Comparison of ENCODE assay signal across 35 cellular contexts in the genomic region with DNA sequence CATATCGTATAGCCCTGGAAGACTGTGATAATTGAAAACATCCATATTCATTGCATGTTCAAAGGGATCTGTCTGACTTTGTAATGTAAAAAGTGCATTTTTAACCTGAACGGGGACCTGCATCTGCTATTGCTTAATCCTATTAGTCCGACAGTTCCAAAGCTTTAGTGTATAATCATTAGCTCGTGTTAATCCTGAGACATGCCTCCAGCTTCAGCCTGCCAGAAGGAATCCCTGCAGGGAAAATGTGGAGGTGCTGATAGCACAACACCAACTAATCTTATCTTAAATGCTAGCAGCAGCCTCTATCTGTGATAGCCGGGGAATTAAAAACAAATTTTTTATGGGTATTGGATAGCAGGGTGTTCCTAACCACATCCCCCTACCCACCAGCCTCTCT.
A peak's percentile ranks its signal among the peaks of the same experiment; 100 is the strongest.
DNase-seq lines count a peak whose midpoint lies in the region; ATAC-seq, FAIRE-seq and TF ChIP-seq lines count a peak whose summit lies in the region.
"Had no signal": no experiment of that assay in that cellular context is flagged by ENCODE, and none has a peak within 500 bp of the region (broad histone marks: within the 10 kb centered on the region; RNA-seq: fewer than 3 reads in every experiment).

No MANE protein-coding gene starts in this region.

- H3K4me1 ChIP-seq in HAP-1, result peaks cover 2% of the 10 kb centered on the region
- H3K4me1 ChIP-seq in astrocyte (ENCODE audit: insufficient read depth, low read length), result peaks cover 7% of the 10 kb centered on the region
- H3K4me1 ChIP-seq in hepatocyte (ENCODE audit: insufficient read depth), result peaks cover 12% of the 10 kb centered on the region
- peaks cover 0 to 11% of the 10 kb centered on the region in 2 donors for H3K4me1 ChIP-seq in neuronal stem cell (ENCODE audit: control insufficient read depth in 2 of 2, insufficient read depth in 1 of 2, low read depth in 1 of 2, low read length in 2 of 2)
- H3K4me1 ChIP-seq in breast epithelium, result no peaks in the 10 kb centered on the region

- H3K27me3 Mint-ChIP-seq in astrocyte (ENCODE audit: low read depth, unreplicated experiment), result no peaks in the 10 kb centered on the region
- peaks cover 16% of the 10 kb centered on the region for H3K27me3 Mint-ChIP-seq in activated T-cell treated with anti-CD3 and anti-CD28 coated beads, Interleukin-2, amount 50 U/mL, for 24 hours
- H3K27me3 Mint-ChIP-seq: activated CD4-positive, alpha-beta T cell treated with anti-CD3 and anti-CD28 coated beads, Interleukin-2, amount 10 ng/mL, durations not matched to agents 24 days and 14 days; activated naive CD8-positive, alpha-beta T cell treated with anti-CD3 and anti-CD28 coated beads, Interleukin-2, amount 10 ng/mL, durations not matched to agents 7 days and 5 days; memory B cell; stimulated activated memory B cell treated with anti-CD40 and anti-IgM and Interleukin-4, amounts not matched to agents 10 μg/mL and 1 μg/mL and 100 μg/mL, for 72 hours had no signal

- H3K9me3 ChIP-seq in HAP-1, result no peaks in the 10 kb centered on the region
- no peaks in the 10 kb centered on the region for H3K9me3 ChIP-seq in astrocyte (ENCODE audit: insufficient read depth, low read depth, low read length)
- H3K9me3 ChIP-seq in hepatocyte (ENCODE audit: low read depth), result no peaks in the 10 kb centered on the region
- no peaks in the 10 kb centered on the region for H3K9me3 ChIP-seq in neuronal stem cell (replicated peaks in 1 of 2; ENCODE audit: control insufficient read depth in 2 of 2, insufficient read depth in 1 of 2, low read depth in 1 of 2, low read length in 2 of 2)
- no peaks in the 10 kb centered on the region for H3K9me3 ChIP-seq in breast epithelium
- H3K9me3 ChIP-seq: BE2C, gastrocnemius medialis, MG63, psoas muscle had no signal

- no peak for TF ChIP-seq POLR2A in breast epithelium (IDR thresholded peaks at IDR 0.05)

- intact Hi-C loops in breast epithelium (cut with DNase I; ENCODE audit: low total_unique reads), result no loop called here

- DNase-seq in HAP-1 (ENCODE audit: low spot score in 2 of 2), result peak; percentile 18 to 82
- DNase-seq in astrocyte (ENCODE audit: low read depth), result no peak
- DNase-seq in hepatocyte (ENCODE audit: low spot score), result peak; percentile 23
- peak; percentile 56 for DNase-seq in neuronal stem cell (ENCODE audit: low spot score)
- DNase-seq in activated CD8-positive, alpha-beta memory T cell treated with anti-CD3 and anti-CD28 coated beads for 24 hours, result no peak
- no peak for DNase-seq in activated T-cell treated with anti-CD3 and anti-CD28 coated beads, Interleukin-2, amount 50 U/mL, for 24 hours
- DNase-seq in breast epithelium (ENCODE audit: low spot score in 2 of 2), result no peak
- DNase-seq: ACHN; activated CD4-positive, alpha-beta T cell treated with anti-CD3 and anti-CD28 coated beads, Interleukin-2, amount 10 ng/mL, durations not matched to agents 24 days and 14 days; activated gamma-delta T cell; activated naive CD8-positive, alpha-beta T cell treated with anti-CD3 and anti-CD28 coated beads, Interleukin-2, amount 10 ng/mL, durations not matched to agents 7 days and 5 days; activated T-cell treated with anti-CD3 and anti-CD28 coated beads, Interleukin-2, amount 50 U/mL, for 1 hour; BE2C; CD8-positive, alpha-beta T cell; central memory CD4-positive, alpha-beta T cell; DMS153; gastrocnemius medialis; left colon; MG63; NCI-H1105 treated with DMSO at 0.1 percent for 48 hours; NCI-H1930; NCI-H2171 treated with DMSO at 0.1 percent for 48 hours; NCI-H69; psoas muscle; SHP77; substantia nigra; SW 1271; trophoblast cell had no signal

- H3K9me3 Mint-ChIP-seq in astrocyte (ENCODE audit: unreplicated experiment), result no peaks in the 10 kb centered on the region
- H3K9me3 Mint-ChIP-seq in activated T-cell treated with anti-CD3 and anti-CD28 coated beads, Interleukin-2, amount 50 U/mL, for 24 hours, result no peaks in the 10 kb centered on the region
- H3K9me3 Mint-ChIP-seq: activated naive CD8-positive, alpha-beta T cell treated with anti-CD3 and anti-CD28 coated beads, Interleukin-2, amount 10 ng/mL, durations not matched to agents 7 days and 5 days; CD8-positive, alpha-beta T cell; WTC11 had no signal

- no peaks in the 10 kb centered on the region for H3K79me2 ChIP-seq in astrocyte (ENCODE audit: insufficient read depth, low read length)
- H3K79me2 ChIP-seq in hepatocyte, result no peaks in the 10 kb centered on the region

- no peaks in the 10 kb centered on the region for H3K36me3 Mint-ChIP-seq in astrocyte (ENCODE audit: low read depth, unreplicated experiment)
- no peaks in the 10 kb centered on the region for H3K36me3 Mint-ChIP-seq in activated T-cell treated with anti-CD3 and anti-CD28 coated beads, Interleukin-2, amount 50 U/mL, for 24 hours (ENCODE audit: low read depth)
- H3K36me3 Mint-ChIP-seq: activated naive CD8-positive, alpha-beta T cell treated with anti-CD3 and anti-CD28 coated beads, Interleukin-2, amount 10 ng/mL, durations not matched to agents 7 days and 5 days; CD8-positive, alpha-beta T cell; memory B cell; WTC11 had no signal

- H3K79me1 ChIP-seq in neuronal stem cell (ENCODE audit: low read depth, low read length), result no peaks in the 10 kb centered on the region

- no peak overlapping the region for H3K23ac ChIP-seq in neuronal stem cell (ENCODE audit: low read depth, low read length, poor library complexity)

- H3K27ac Mint-ChIP-seq in astrocyte (ENCODE audit: unreplicated experiment), result no peak overlapping the region
- no peak overlapping the region for H3K27ac Mint-ChIP-seq in activated T-cell treated with anti-CD3 and anti-CD28 coated beads, Interleukin-2, amount 50 U/mL, for 24 hours
- H3K27ac Mint-ChIP-seq: activated CD4-positive, alpha-beta T cell treated with anti-CD3 and anti-CD28 coated beads, Interleukin-2, amount 10 ng/mL, durations not matched to agents 24 days and 14 days; activated naive CD8-positive, alpha-beta T cell treated with anti-CD3 and anti-CD28 coated beads, Interleukin-2, amount 10 ng/mL, durations not matched to agents 7 days and 5 days; CD8-positive, alpha-beta T cell; memory B cell; stimulated activated memory B cell treated with anti-CD40 and anti-IgM and Interleukin-4, amounts not matched to agents 10 μg/mL and 1 μg/mL and 100 μg/mL, for 72 hours; WTC11 had no signal

- no peak overlapping the region for H2BK12ac ChIP-seq in neuronal stem cell (ENCODE audit: low read length)

- H2BK5ac ChIP-seq in neuronal stem cell (ENCODE audit: low read length), result no peak overlapping the region

- no peak for ATAC-seq in HG03039 (IDR thresholded peaks at IDR 0.05; ENCODE audit: unreplicated experiment)
- ATAC-seq: CD8-positive, alpha-beta T cell; gastrocnemius medialis; left colon; Panc1; psoas muscle; stimulated activated memory B cell treated with anti-CD40 and anti-IgM and Interleukin-4, amounts not matched to agents 10 μg/mL and 1 μg/mL and 100 μg/mL, for 72 hours; WTC11 had no signal

- no peak overlapping the region for H4K91ac ChIP-seq in neuronal stem cell (ENCODE audit: low read depth, low read length, poor library complexity)

- no peak overlapping the region for H2AK5ac ChIP-seq in neuronal stem cell (ENCODE audit: low read depth, low read length)

- no peaks in the 10 kb centered on the region for H3K36me3 ChIP-seq in HAP-1 (replicated peaks)
- H3K36me3 ChIP-seq in astrocyte (ENCODE audit: insufficient read depth, low read length), result no peaks in the 10 kb centered on the region
- no peaks in the 10 kb centered on the region for H3K36me3 ChIP-seq in hepatocyte (replicated peaks; ENCODE audit: insufficient read depth, low read depth)
- no peaks in the 10 kb centered on the region for H3K36me3 ChIP-seq in neuronal stem cell (replicated peaks in 1 of 2; ENCODE audit: control insufficient read depth in 2 of 2, insufficient read depth in 2 of 2, low read length in 2 of 2)
- no peaks in the 10 kb centered on the region for H3K36me3 ChIP-seq in breast epithelium
- H3K36me3 ChIP-seq: BE2C, gastrocnemius medialis, MG63 had no signal

- H3K18ac ChIP-seq in neuronal stem cell (ENCODE audit: low read length), result no peak overlapping the region

- H2AFZ ChIP-seq in astrocyte (ENCODE audit: low read depth, low read length) (no peak overlapping the region), hepatocyte (no peak overlapping the region), neuronal stem cell (ENCODE audit: low read length) (no peak overlapping the region)

- no peaks in the 10 kb centered on the region for H3K9me2 ChIP-seq in hepatocyte (replicated peaks; ENCODE audit: insufficient read depth)

- H3K27ac ChIP-seq in astrocyte (ENCODE audit: low read depth, low read length) (no peak overlapping the region), hepatocyte (no peak overlapping the region), neuronal stem cell (replicated peaks; ENCODE audit: low read length) (peak overlapping the region; percentile 30), breast epithelium (no peak overlapping the region)
- H3K27ac ChIP-seq: gastrocnemius medialis, KMS-11, psoas muscle had no signal

- H2BK120ac ChIP-seq in neuronal stem cell (ENCODE audit: low read depth, low read length), result no peak overlapping the region

- H3K9ac ChIP-seq in astrocyte (ENCODE audit: low read length) (no peak overlapping the region), neuronal stem cell (ENCODE audit: low read depth, low read length, poor library complexity) (no peak overlapping the region)
- H3K9ac ChIP-seq: KMS-11 had no signal

- H2BK15ac ChIP-seq in neuronal stem cell (ENCODE audit: low read length), result no peak overlapping the region

- H3K27me3 ChIP-seq in HAP-1 (ENCODE audit: low read depth) (peaks cover 48% of the 10 kb centered on the region), astrocyte (ENCODE audit: insufficient read depth, low read length) (no peaks in the 10 kb centered on the region), hepatocyte (peaks cover 21% of the 10 kb centered on the region), neuronal stem cell (ENCODE audit: control insufficient read depth in 3 of 3, insufficient read depth in 3 of 3, low read depth in 1 of 3, low read length in 3 of 3) (no peaks in the 10 kb centered on the region), breast epithelium (no peaks in the 10 kb centered on the region)
- H3K27me3 ChIP-seq: BE2C, gastrocnemius medialis, MG63 had no signal

- TF ChIP-seq CTCF in astrocyte (IDR thresholded peaks at IDR 0.05; ENCODE audit: insufficient read depth, low read depth, low read length) (no peak), hepatocyte (IDR thresholded peaks at IDR 0.05; ENCODE audit: poor library complexity) (no peak), breast epithelium (IDR thresholded peaks at IDR 0.05) (no peak)

- no peak overlapping the region for H3K4me3 ChIP-seq in HAP-1
- H3K4me3 ChIP-seq in astrocyte (ENCODE audit: insufficient read depth, low read depth, low read length), result no peak overlapping the region
- H3K4me3 ChIP-seq in hepatocyte, result no peak overlapping the region
- no peak overlapping the region for H3K4me3 ChIP-seq in neuronal stem cell (ENCODE audit: low read length in 2 of 2)
- no peak overlapping the region for H3K4me3 ChIP-seq in breast epithelium
- H3K4me3 ChIP-seq: gastrocnemius medialis, MG63, psoas muscle had no signal

- H4K20me1 ChIP-seq in astrocyte (ENCODE audit: insufficient read depth, low read length), result no peaks in the 10 kb centered on the region
- no peaks in the 10 kb centered on the region for H4K20me1 ChIP-seq in hepatocyte (ENCODE audit: insufficient read depth, poor library complexity, severe bottlenecking)

- H3K4ac ChIP-seq in neuronal stem cell (ENCODE audit: low read length), result no peak overlapping the region

- in situ Hi-C loops in HAP-1 (cut with MboI; ENCODE audit: low sequenced_read_pairs), result no loop called here

- no peak for FAIRE-seq in astrocyte (lab: Jason Lieb, UNC)
- FAIRE-seq: GM12891 had no signal

- peaks cover 10% of the 10 kb centered on the region for H3K4me1 Mint-ChIP-seq in astrocyte (ENCODE audit: low read depth, unreplicated experiment)
- H3K4me1 Mint-ChIP-seq in activated T-cell treated with anti-CD3 and anti-CD28 coated beads, Interleukin-2, amount 50 U/mL, for 24 hours (ENCODE audit: low read depth), result no peaks in the 10 kb centered on the region
- H3K4me1 Mint-ChIP-seq: activated CD4-positive, alpha-beta T cell treated with anti-CD3 and anti-CD28 coated beads, Interleukin-2, amount 10 ng/mL, durations not matched to agents 24 days and 14 days; activated naive CD8-positive, alpha-beta T cell treated with anti-CD3 and anti-CD28 coated beads, Interleukin-2, amount 10 ng/mL, durations not matched to agents 7 days and 5 days had no signal

- no peak overlapping the region for H3K14ac ChIP-seq in neuronal stem cell (ENCODE audit: low read length)

- 10% methylated on average over 5 of the region's 5 CpGs for WGBS in hepatocyte (ENCODE audit: low lambda C conversion rate, missing lambda C conversion rate)
- no CpG with 5 or more reads among the region's 5 CpGs for WGBS in neuronal stem cell (ENCODE audit: extremely low coverage in 2 of 2, insufficient read length in 2 of 2, insufficient replicate concordance in 1 of 2), 2 donors

- no peak overlapping the region for H4K8ac ChIP-seq in neuronal stem cell (ENCODE audit: low read depth, low read length)

- H3K4me2 ChIP-seq in astrocyte (ENCODE audit: low read length), result peak overlapping the region; percentile 9
- peak overlapping the region; percentile 63 for H3K4me2 ChIP-seq in hepatocyte
- H3K4me2 ChIP-seq in neuronal stem cell (ENCODE audit: insufficient read depth, low read length, poor library complexity, severe bottlenecking), result peak overlapping the region; percentile 21
- H3K4me2 ChIP-seq: KMS-11 had no signal

- H3K4me3 Mint-ChIP-seq in astrocyte (ENCODE audit: unreplicated experiment), result no peak overlapping the region
- H3K4me3 Mint-ChIP-seq in activated T-cell treated with anti-CD3 and anti-CD28 coated beads, Interleukin-2, amount 50 U/mL, for 24 hours, result no peak overlapping the region
- H3K4me3 Mint-ChIP-seq: activated CD4-positive, alpha-beta T cell treated with anti-CD3 and anti-CD28 coated beads, Interleukin-2, amount 10 ng/mL, durations not matched to agents 24 days and 14 days; activated naive CD8-positive, alpha-beta T cell treated with anti-CD3 and anti-CD28 coated beads, Interleukin-2, amount 10 ng/mL, durations not matched to agents 7 days and 5 days; CD8-positive, alpha-beta T cell; memory B cell; stimulated activated memory B cell treated with anti-CD40 and anti-IgM and Interleukin-4, amounts not matched to agents 10 μg/mL and 1 μg/mL and 100 μg/mL, for 72 hours; WTC11 had no signal

Comparison
In these comparisons a context has a peak if more than half of its experiments do, and no peak if none do; other contexts are left out.
1. DNase-seq: peak in HAP-1 (2 of 2), hepatocyte (single experiment) and neuronal stem cell (single experiment); none in astrocyte (single experiment), activated CD8-positive, alpha-beta memory T cell treated with anti-CD3 and anti-CD28 coated beads for 24 hours (single experiment), activated T-cell treated with anti-CD3 and anti-CD28 coated beads, Interleukin-2, amount 50 U/mL, for 24 hours (single experiment) and breast epithelium (0 of 2).
2. H3K4me2 ChIP-seq: peak in every context shown above with its lines; median percentile 63 in hepatocyte; 21 in neuronal stem cell; 9 in astrocyte.